8 cellular contexts compared by ENCODE assay signal in genomic region chr10:73076361-73077183, GRCh38. TPM values are rescaled to one million over a fixed set of nuclear protein-coding genes. Genes with fewer than 3 reads are reported as not detected.
DNase-seq lines count a peak whose midpoint lies in the region; ATAC-seq and TF ChIP-seq lines count a peak whose summit lies in the region.

No MANE protein-coding gene starts in this region.

- H3K4me3 Mint-ChIP-seq in activated CD4-positive, alpha-beta T cell treated with anti-CD3 and anti-CD28 coated beads, Interleukin-2, amount 10 ng/mL, durations not matched to agents 7 days and 5 days, result no peak overlapping the region
- H3K4me3 Mint-ChIP-seq in stimulated activated naive CD8-positive, alpha-beta T cell treated with anti-CD3 and anti-CD28 coated beads, Interleukin-15, amount 100 ng/mL, for 72 hours, result peak overlapping the region; percentile 6 to 45

- peak overlapping the region; percentile 82 for H3K27ac Mint-ChIP-seq in activated CD4-positive, alpha-beta T cell treated with anti-CD3 and anti-CD28 coated beads, Interleukin-2, amount 10 ng/mL, durations not matched to agents 7 days and 5 days
- peak overlapping the region; percentile 79 to 90 for H3K27ac Mint-ChIP-seq in stimulated activated naive CD8-positive, alpha-beta T cell treated with anti-CD3 and anti-CD28 coated beads, Interleukin-15, amount 100 ng/mL, for 72 hours

- peaks cover 17% of the 10 kb centered on the region for H3K4me1 Mint-ChIP-seq in activated CD4-positive, alpha-beta T cell treated with anti-CD3 and anti-CD28 coated beads, Interleukin-2, amount 10 ng/mL, durations not matched to agents 7 days and 5 days
- H3K4me1 Mint-ChIP-seq in stimulated activated naive CD8-positive, alpha-beta T cell treated with anti-CD3 and anti-CD28 coated beads, Interleukin-15, amount 100 ng/mL, for 72 hours, result peaks cover 17% of the 10 kb centered on the region

- no peaks in the 10 kb centered on the region for H3K27me3 Mint-ChIP-seq in activated CD4-positive, alpha-beta T cell treated with anti-CD3 and anti-CD28 coated beads, Interleukin-2, amount 10 ng/mL, durations not matched to agents 7 days and 5 days
- H3K27me3 Mint-ChIP-seq in stimulated activated naive CD8-positive, alpha-beta T cell treated with anti-CD3 and anti-CD28 coated beads, Interleukin-15, amount 100 ng/mL, for 72 hours, result no peaks in the 10 kb centered on the region

- no peak for ATAC-seq in stimulated activated naive CD8-positive, alpha-beta T cell treated with anti-CD3 and anti-CD28 coated beads, Interleukin-15, amount 100 ng/mL, for 72 hours

- no peak for DNase-seq in activated CD4-positive, alpha-beta T cell treated with anti-CD3 and anti-CD28 coated beads, Interleukin-2, amount 10 ng/mL, durations not matched to agents 7 days and 5 days
- DNase-seq in activated CD4-positive, alpha-beta T cell treated with anti-CD3 and anti-CD28 coated beads for 4 hours, result no peak
- DNase-seq in amniotic epithelial cell (ENCODE audit: low read depth) (peak; percentile 56), hypothalamus (lab: John Stamatoyannopoulos, UW) (peak in 35 of 51 donors; percentile 8 to 62 (median 31)), NCI-H2029 (lab: John Stamatoyannopoulos, UW) (no peak), erythroblast (lab: John Stamatoyannopoulos, UW) (no peak)
- no peak for DNase-seq in stimulated activated naive CD8-positive, alpha-beta T cell treated with anti-CD3 and anti-CD28 coated beads, Interleukin-15, amount 100 ng/mL, for 72 hours
- DNase-seq in stimulated activated CD4-positive, alpha-beta T cell treated with anti-CD3 and anti-CD28 coated beads, Interleukin-1b, Interleukin-23, amount 100 ng/mL, for 48 hours, result no peak

- POLR2A ChIA-PET in activated CD4-positive, alpha-beta T cell treated with anti-CD3 and anti-CD28 coated beads, Interleukin-2, amount 10 ng/mL, durations not matched to agents 7 days and 5 days (lab: Charles Lee), result interaction anchor here (0.6 to 1.4 kb wide), 2 partner anchors 20 to 56 kb away, joined by 3 to 5 read pairs; partner anchors contain the start of gene P4HA1

- no peaks in the 10 kb centered on the region for H3K9me3 Mint-ChIP-seq in activated CD4-positive, alpha-beta T cell treated with anti-CD3 and anti-CD28 coated beads, Interleukin-2, amount 10 ng/mL, durations not matched to agents 7 days and 5 days
- H3K9me3 Mint-ChIP-seq in stimulated activated naive CD8-positive, alpha-beta T cell treated with anti-CD3 and anti-CD28 coated beads, Interleukin-15, amount 100 ng/mL, for 72 hours, result no peaks in the 10 kb centered on the region

- peaks cover 23% of the 10 kb centered on the region for H3K36me3 Mint-ChIP-seq in activated CD4-positive, alpha-beta T cell treated with anti-CD3 and anti-CD28 coated beads, Interleukin-2, amount 10 ng/mL, durations not matched to agents 7 days and 5 days (ENCODE audit: low read depth)

- TF ChIP-seq POLR2A in erythroblast (IDR thresholded peaks at IDR 0.05; ENCODE audit: low read length), result no peak

- CTCF ChIA-PET in activated CD4-positive, alpha-beta T cell treated with anti-CD3 and anti-CD28 coated beads, Interleukin-2, amount 10 ng/mL, durations not matched to agents 7 days and 5 days (lab: Charles Lee), result interaction anchor here (0.6 to 1.5 kb wide), 4 partner anchors 15 to 66 kb away, joined by 3 to 5 read pairs (median 4); no protein-coding TSS in a partner anchor

RNA-seq across cellular contexts. Expression of gene P4HA1, which starts 20.1 kb away (rescaled TPM):
- 10 to 100 TPM; 31.4 to 32.9 TPM for total RNA-seq in activated CD4-positive, alpha-beta T cell treated with anti-CD3 and anti-CD28 coated beads, Interleukin-2, amount 10 ng/mL, durations not matched to agents 7 days and 5 days

RNA-seq across cellular contexts. Expression of gene NUDT13, which starts 33.7 kb away (rescaled TPM):
- 1 to 10 TPM; 1.5 TPM for total RNA-seq in activated CD4-positive, alpha-beta T cell treated with anti-CD3 and anti-CD28 coated beads, Interleukin-2, amount 10 ng/mL, durations not matched to agents 7 days and 5 days

Comparison
In these comparisons a context has a peak if more than half of its experiments do, and no peak if none do; other contexts are left out.
1. DNase-seq: peak in amniotic epithelial cell (single experiment) and hypothalamus (35 of 51); none in activated CD4-positive, alpha-beta T cell treated with anti-CD3 and anti-CD28 coated beads, Interleukin-2, amount 10 ng/mL, durations not matched to agents 7 days and 5 days (single experiment), activated CD4-positive, alpha-beta T cell treated with anti-CD3 and anti-CD28 coated beads for 4 hours (0 of 2), stimulated activated naive CD8-positive, alpha-beta T cell treated with anti-CD3 and anti-CD28 coated beads, Interleukin-15, amount 100 ng/mL, for 72 hours (0 of 2), NCI-H2029 (single experiment), stimulated activated CD4-positive, alpha-beta T cell treated with anti-CD3 and anti-CD28 coated beads, Interleukin-1b, Interleukin-23, amount 100 ng/mL, for 48 hours (single experiment) and erythroblast (0 of 2).